ENCODE assay signal across 23 cellular contexts in genomic region chr9:83188272-83188671, GRCh38.
"Had no signal": no experiment of that assay in that cellular context is flagged by ENCODE, and none has a peak within 500 bp of the region (broad histone marks: within the 10 kb centered on the region; RNA-seq: fewer than 3 reads in every experiment).

No MANE protein-coding gene starts in this region.

- ATAC-seq: activated CD8-positive, alpha-beta T cell treated with anti-CD3 and anti-CD28 coated beads, Interleukin-2, amount 10 ng/mL, durations not matched to agents 7 days and 5 days; activated naive CD4-positive, alpha-beta T cell treated with anti-CD3 and anti-CD28 coated beads, Interleukin-2, amount 50 U/mL, for 72 hours; activated T-cell treated with anti-CD3 and anti-CD28 coated beads, Interleukin-2, amount 50 U/mL, for 72 hours; esophagus mucosa; right cardiac atrium had no signal

- H3K36me3 Mint-ChIP-seq: activated naive CD4-positive, alpha-beta T cell treated with anti-CD3 and anti-CD28 coated beads, Interleukin-2, amount 50 U/mL, for 72 hours had no signal

- H3K27ac ChIP-seq: hepatocyte, prostate gland, tibial nerve, vagina had no signal

- H3K4me2 ChIP-seq: hepatocyte had no signal

- H3K9me3 Mint-ChIP-seq: activated B cell treated with CpG ODN at 0.5 μM for 24 hours; activated naive CD4-positive, alpha-beta T cell treated with anti-CD3 and anti-CD28 coated beads, Interleukin-2, amount 50 U/mL, for 72 hours; activated T-cell treated with anti-CD3 and anti-CD28 coated beads, Interleukin-2, amount 50 U/mL, for 72 hours had no signal

- H3K4me1 Mint-ChIP-seq: activated B cell treated with CpG ODN at 0.5 μM for 24 hours had no signal

- H3K4me3 ChIP-seq: hepatocyte, lung, prostate gland, tibial nerve, vagina had no signal

- H3K27ac Mint-ChIP-seq: activated B cell treated with CpG ODN at 0.5 μM for 24 hours; activated CD8-positive, alpha-beta T cell treated with anti-CD3 and anti-CD28 coated beads, Interleukin-2, amount 10 ng/mL, durations not matched to agents 7 days and 5 days; activated naive CD4-positive, alpha-beta T cell treated with anti-CD3 and anti-CD28 coated beads, Interleukin-2, amount 50 U/mL, for 72 hours; activated T-cell treated with anti-CD3 and anti-CD28 coated beads, Interleukin-2, amount 50 U/mL, for 72 hours had no signal

- H3K27me3 ChIP-seq: tibial nerve, vagina had no signal

- DNase-seq: activated B cell treated with CpG ODN at 0.5 μM for 24 hours; activated CD4-positive, alpha-beta T cell treated with anti-CD3 and anti-CD28 coated beads for 48 hours; activated CD8-positive, alpha-beta memory T cell treated with anti-CD3 and anti-CD28 coated beads, Interleukin-2, amount 50 U/mL, for 4 hours; activated CD8-positive, alpha-beta T cell treated with anti-CD3 and anti-CD28 coated beads, Interleukin-2, amount 10 ng/mL, durations not matched to agents 7 days and 5 days; activated gamma-delta T cell; activated T-cell treated with anti-CD3 and anti-CD28 coated beads, Interleukin-2, amount 50 U/mL, for 72 hours; amniotic stem cell; caudate nucleus; islet precursor cell; midbrain; right cardiac atrium; small intestine; stimulated activated CD4-positive, alpha-beta T cell treated with anti-CD3 and anti-CD28 coated beads, Interleukin-4, amount 100 ng/mL, for 24 hours; stimulated activated CD8-positive, alpha-beta memory T cell treated with anti-CD3 and anti-CD28 coated beads, Interleukin-4, amount 100 ng/mL, for 48 hours; stimulated activated naive CD4-positive, alpha-beta T cell treated with Interleukin-2 at 50 U/mL for 16 hours; substantia nigra had no signal

- H3K79me2 ChIP-seq: hepatocyte had no signal

- H2AFZ ChIP-seq: hepatocyte had no signal

- H3K4me3 Mint-ChIP-seq: activated B cell treated with CpG ODN at 0.5 μM for 24 hours; activated CD8-positive, alpha-beta T cell treated with anti-CD3 and anti-CD28 coated beads, Interleukin-2, amount 10 ng/mL, durations not matched to agents 7 days and 5 days; activated T-cell treated with anti-CD3 and anti-CD28 coated beads, Interleukin-2, amount 50 U/mL, for 72 hours had no signal

- H3K9me3 ChIP-seq: prostate gland, tibial nerve, vagina had no signal

- H3K36me3 ChIP-seq: prostate gland, tibial nerve, vagina had no signal

- H3K4me1 ChIP-seq: prostate gland, vagina had no signal
